In genomic region chr19:38975861-38976271, GRCh38 we compare ENCODE assay signal across 8 cellular contexts. TPM values are rescaled to one million over a fixed set of nuclear protein-coding genes. Genes with fewer than 3 reads are reported as not detected.
DNase-seq lines count a peak whose midpoint lies in the region; ATAC-seq and TF ChIP-seq lines count a peak whose summit lies in the region.

No MANE protein-coding gene starts in this region.

- H3K4me1 ChIP-seq in OCI-LY3 (ENCODE audit: low read length): peaks cover 39% of the 10 kb centered on the region
- peaks cover 13 to 36% (median 33%) of the 10 kb centered on the region in 4 donors for H3K4me1 ChIP-seq in esophagus muscularis mucosa
- no peaks in the 10 kb centered on the region for H3K4me1 ChIP-seq in Karpas-422 (ENCODE audit: low read length)

- intact Hi-C loops in esophagus muscularis mucosa (cut with DNase I): no loop called here

- POLR2A ChIA-PET in naive thymus-derived CD8-positive, alpha-beta T cell (lab: Charles Lee): no interaction called here

- no peak for TF ChIP-seq POLR2A in esophagus muscularis mucosa (IDR thresholded peaks at IDR 0.05; ENCODE audit: low read depth)

- H3K27me3 Mint-ChIP-seq in naive thymus-derived CD8-positive, alpha-beta T cell: peaks cover 29 to 50% (median 34%) of the 10 kb centered on the region in 5 donors

- H3K27me3 ChIP-seq in OCI-LY3 (ENCODE audit: low read depth, low read length) (no peaks in the 10 kb centered on the region), esophagus muscularis mucosa (peaks cover 0 to 8% (median 0%) of the 10 kb centered on the region in 4 donors), Karpas-422 (ENCODE audit: low read length) (no peaks in the 10 kb centered on the region)

- H3K36me3 ChIP-seq in OCI-LY3 (replicated peaks; ENCODE audit: low read depth, low read length) (peaks cover 24% of the 10 kb centered on the region), esophagus muscularis mucosa (no peaks in the 10 kb centered on the region), Karpas-422 (ENCODE audit: insufficient read depth, low read length) (no peaks in the 10 kb centered on the region)

- H3K27ac Mint-ChIP-seq in naive thymus-derived CD8-positive, alpha-beta T cell: peak overlapping the region in 2 of 10 donors; percentile 32 to 83

- H3K36me3 Mint-ChIP-seq in naive thymus-derived CD8-positive, alpha-beta T cell: peaks cover 0 to 10% (median 0%) of the 10 kb centered on the region in 3 donors

- H3K4me1 Mint-ChIP-seq in naive thymus-derived CD8-positive, alpha-beta T cell: peaks cover 7 to 18% (median 12%) of the 10 kb centered on the region in 4 donors

- peaks cover 0 to 7% (median 4%) of the 10 kb centered on the region in 9 donors for H3K9me3 Mint-ChIP-seq in naive thymus-derived CD8-positive, alpha-beta T cell

- H3K9ac ChIP-seq in OCI-LY3 (ENCODE audit: low read length) (peak overlapping the region; percentile 97), Karpas-422 (ENCODE audit: low read length) (no peak overlapping the region)

- WGBS in esophagus muscularis mucosa: 4% methylated on average over 12 of the region's 22 CpGs

- H3K79me2 ChIP-seq in OCI-LY3 (ENCODE audit: low read length) (peaks cover 46% of the 10 kb centered on the region), Karpas-422 (ENCODE audit: low read length) (no peaks in the 10 kb centered on the region)

- H3K27ac ChIP-seq in OCI-LY3 (ENCODE audit: low read length): peak overlapping the region; percentile 97
- peak overlapping the region; percentile 90 to 97 (median 92) for H3K27ac ChIP-seq in esophagus muscularis mucosa (replicated peaks in 1 of 4)
- no peak overlapping the region for H3K27ac ChIP-seq in Karpas-422 (ENCODE audit: low read length)

- H3K9me3 ChIP-seq in OCI-LY3 (ENCODE audit: insufficient read depth, low read length) (peaks cover 10% of the 10 kb centered on the region), esophagus muscularis mucosa (no peaks in the 10 kb centered on the region), Karpas-422 (ENCODE audit: low read length) (no peaks in the 10 kb centered on the region)

- H2AFZ ChIP-seq in OCI-LY3 (ENCODE audit: low read depth, low read length): no peak overlapping the region
- H2AFZ ChIP-seq in Karpas-422 (ENCODE audit: low read length): no peak overlapping the region

- H4K20me1 ChIP-seq in OCI-LY3 (ENCODE audit: insufficient read depth, low read length) (peaks cover 3% of the 10 kb centered on the region; the same call in 1 of the 2 replicates), Karpas-422 (ENCODE audit: insufficient read depth, low read depth, low read length) (no peaks in the 10 kb centered on the region)

- no peak for ATAC-seq in naive thymus-derived CD8-positive, alpha-beta T cell
- no peak for ATAC-seq in HG02870 (IDR thresholded peaks at IDR 0.05; ENCODE audit: unreplicated experiment)
- no peak for ATAC-seq in HG03460 (IDR thresholded peaks at IDR 0.05; ENCODE audit: unreplicated experiment)
- no peak for ATAC-seq in HG02884 (IDR thresholded peaks at IDR 0.05; ENCODE audit: unreplicated experiment)

- DNase-seq in Ammon's horn (ENCODE audit: low spot score) (peak; percentile 10), esophagus muscularis mucosa (ENCODE audit: extremely low spot score) (no peak), Karpas-422 (no peak)
- no peak for DNase-seq in naive thymus-derived CD8-positive, alpha-beta T cell

- peak overlapping the region; percentile 88 for H3K4me3 ChIP-seq in OCI-LY3 (ENCODE audit: low read length)
- peak overlapping the region; percentile 69 to 88 (median 70) for H3K4me3 ChIP-seq in esophagus muscularis mucosa
- no peak overlapping the region for H3K4me3 ChIP-seq in Karpas-422 (ENCODE audit: low read length)

- peak overlapping the region in 8 of 10 donors; percentile 45 to 84 (median 70) for H3K4me3 Mint-ChIP-seq in naive thymus-derived CD8-positive, alpha-beta T cell

- no peak for TF ChIP-seq CTCF in OCI-LY3 (IDR thresholded peaks at IDR 0.05; ENCODE audit: low read depth, low read length)
- TF ChIP-seq CTCF in esophagus muscularis mucosa (IDR thresholded peaks at IDR 0.05): no peak

- no peak for TF ChIP-seq EP300 in esophagus muscularis mucosa (IDR thresholded peaks at IDR 0.05)

- H3K4me2 ChIP-seq in OCI-LY3 (ENCODE audit: low read length) (peak overlapping the region; percentile 90), Karpas-422 (ENCODE audit: low read depth, low read length, poor library complexity, severe bottlenecking) (no peak overlapping the region)

- no peaks in the 10 kb centered on the region for H3K9me2 ChIP-seq in Karpas-422 (replicated peaks; ENCODE audit: insufficient read depth, low read length)

RNA-seq across cellular contexts. Expression of gene FBXO17, which starts 0.3 kb away (rescaled TPM):
- 10 to 100 TPM; 24.9 to 47.8 (median 34.8) TPM for total RNA-seq in esophagus muscularis mucosa
- total RNA-seq in naive thymus-derived CD8-positive, alpha-beta T cell: not detected
- polyA plus RNA-seq in naive thymus-derived CD8-positive, alpha-beta T cell: not detected
- total RNA-seq in Karpas-422 (2014; rRNA removed; shearing (Covaris generic); ENCODE audit: low replicate concordance): not detected in 2 replicates

RNA-seq across cellular contexts. Expression of gene MRPS12, which starts 45.1 kb away (rescaled TPM):
- total RNA-seq in esophagus muscularis mucosa: 10 to 100 TPM; 18.0 to 33.2 (median 27.3) TPM
- total RNA-seq in naive thymus-derived CD8-positive, alpha-beta T cell: 10 to 100 TPM; 25.6 to 28.4 TPM
- 10 to 100 TPM; 71.7 to 87.7 (median 85.1) TPM for polyA plus RNA-seq in naive thymus-derived CD8-positive, alpha-beta T cell
- total RNA-seq in Karpas-422 (2014; rRNA removed; shearing (Covaris generic); ENCODE audit: low replicate concordance): 46.7 and 71.2 TPM in 2 replicates

RNA-seq across cellular contexts. Expression of gene SARS2, which starts 45.3 kb away (rescaled TPM):
- 10 to 100 TPM in 2 of 4 donors, 1 to 10 TPM in 2; 6.8 to 14.6 (median 9.1) TPM for total RNA-seq in esophagus muscularis mucosa
- total RNA-seq in naive thymus-derived CD8-positive, alpha-beta T cell: 10 to 100 TPM; 31.5 to 31.8 TPM
- polyA plus RNA-seq in naive thymus-derived CD8-positive, alpha-beta T cell: 10 to 100 TPM in 2 of 3 donors, 1 to 10 TPM in 1; 8.8 to 14.9 (median 14.3) TPM
- total RNA-seq in Karpas-422 (2014; rRNA removed; shearing (Covaris generic); ENCODE audit: low replicate concordance): 16.8 and 38.2 TPM in 2 replicates

RNA-seq across cellular contexts. Expression of gene FBXO27, which starts 56.5 kb away (rescaled TPM):
- 10 to 100 TPM in 2 of 4 donors, 1 to 10 TPM in 1, under 1 TPM in 1; 0.83 to 14.1 (median 7.6) TPM for total RNA-seq in esophagus muscularis mucosa
- total RNA-seq in naive thymus-derived CD8-positive, alpha-beta T cell: not detected
- under 1 TPM in 1 of 3 donors, not detected in 2; 0.17 TPM for polyA plus RNA-seq in naive thymus-derived CD8-positive, alpha-beta T cell
- total RNA-seq in Karpas-422 (2014; rRNA removed; shearing (Covaris generic); ENCODE audit: low replicate concordance): not detected in 2 replicates

Comparison
In these comparisons a context has a peak if more than half of its experiments do, and no peak if none do; other contexts are left out.
1. RNA of gene FBXO17, which starts 0.3 kb away (total RNA-seq): 24.9 to 47.8 TPM in esophagus muscularis mucosa; not detected in naive thymus-derived CD8-positive, alpha-beta T cell and not detected in Karpas-422; every median in the first group is over 10 times any median in the second.